In the genomic region with DNA sequence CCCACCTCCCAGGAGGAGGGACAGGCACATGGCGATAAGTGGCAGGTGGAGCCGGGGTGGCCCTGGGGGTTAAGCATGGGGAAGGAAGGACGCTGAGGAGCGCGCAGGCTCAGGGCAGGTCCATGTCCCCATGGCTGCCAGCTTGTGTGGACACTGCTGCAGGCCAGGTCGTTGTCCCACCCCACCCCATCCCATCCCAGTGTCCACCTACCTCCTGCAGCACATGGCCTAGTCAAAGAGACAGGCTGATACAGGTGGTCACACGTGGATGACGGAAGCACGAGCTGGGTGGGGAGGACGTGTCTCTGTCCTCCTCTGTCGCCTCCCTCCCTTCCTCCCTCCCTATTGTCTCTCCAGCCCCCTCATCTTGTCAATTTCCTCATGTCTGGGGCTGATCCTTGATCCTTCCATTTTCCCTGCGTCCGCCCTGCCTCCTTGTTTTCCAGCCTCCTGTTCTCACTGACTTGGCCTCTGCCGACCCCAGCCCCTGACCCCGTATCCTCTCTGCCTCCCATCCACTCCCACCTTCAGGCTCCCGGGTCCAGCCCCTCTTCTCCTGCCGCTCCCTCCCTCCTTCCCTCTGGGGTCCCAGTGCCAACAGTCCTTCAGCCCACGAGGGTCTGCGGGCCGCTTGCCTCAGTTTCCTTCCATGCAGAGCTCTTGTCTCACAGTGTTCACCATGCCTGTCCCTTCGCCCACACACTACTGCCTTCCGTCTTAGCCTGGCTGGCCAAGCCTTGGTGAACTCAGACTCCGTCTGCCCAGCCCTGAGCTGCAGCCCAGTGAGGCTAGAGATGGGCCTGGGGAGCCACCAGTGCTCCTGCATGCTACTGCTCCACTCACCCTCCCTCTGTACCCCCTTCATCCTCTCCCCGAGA, we compare ENCODE assay signal across 22 cellular contexts. TPM values are rescaled to one million over a fixed set of nuclear protein-coding genes. Genes with fewer than 3 reads are reported as not detected.
DNase-seq lines count a peak whose midpoint lies in the region; ATAC-seq and TF ChIP-seq lines count a peak whose summit lies in the region.
"Had no signal": no experiment of that assay in that cellular context is flagged by ENCODE, and none has a peak within 500 bp of the region (broad histone marks: within the 10 kb centered on the region; RNA-seq: fewer than 3 reads in every experiment).

No MANE protein-coding gene starts in this region.

- no peak for DNase-seq in activated CD8-positive, alpha-beta T cell treated with anti-CD3 and anti-CD28 coated beads, Interleukin-2, amount 10 ng/mL, durations not matched to agents 7 days and 5 days
- no peak for DNase-seq in activated CD8-positive, alpha-beta T cell treated with anti-CD3 and anti-CD28 coated beads for 36 hours
- peak in 1 of 2 donors; percentile 25 for DNase-seq in activated naive CD4-positive, alpha-beta T cell treated with anti-CD3 and anti-CD28 coated beads, Interleukin-2, amount 50 U/mL, for 72 hours (ENCODE audit: low spot score in 2 of 2)
- no peak for DNase-seq in immature natural killer cell
- DNase-seq in sciatic nerve (ENCODE audit: low spot score): peak; percentile 50
- DNase-seq in activated CD4-positive, CD25-positive, alpha-beta regulatory T cell (lab: John Stamatoyannopoulos, UW): no peak
- DNase-seq in HPDE6-E6E7 (ENCODE audit: extremely low spot score): no peak
- DNase-seq: 8988T; activated CD4-positive, alpha-beta T cell treated with anti-CD3 and anti-CD28 coated beads for 4 hours; activated CD8-positive, alpha-beta memory T cell treated with anti-CD3 and anti-CD28 coated beads, Interleukin-2, amount 50 U/mL, for 48 hours; COR-L47; H9; hippocampal formation; islet precursor cell; mesendoderm; NCI-H1105 treated with DMSO at 0.1 percent for 48 hours; NCI-H510A treated with DMSO at 0.1 percent for 48 hours; stimulated activated naive CD4-positive, alpha-beta T cell treated with Interleukin-2 at 50 U/mL for 16 hours; SW 1271 had no signal

- POLR2A ChIA-PET in activated CD8-positive, alpha-beta T cell treated with anti-CD3 and anti-CD28 coated beads, Interleukin-2, amount 10 ng/mL, durations not matched to agents 7 days and 5 days (lab: Charles Lee): no interaction called here
- POLR2A ChIA-PET in activated CD8-positive, alpha-beta T cell treated with anti-CD3 and anti-CD28 coated beads for 36 hours (lab: Charles Lee): interaction anchor here (1.1 kb wide), 1 partner anchor 8 kb away, joined by 5 read pairs; no protein-coding TSS in a partner anchor

- CTCF ChIA-PET in activated CD8-positive, alpha-beta T cell treated with anti-CD3 and anti-CD28 coated beads, Interleukin-2, amount 10 ng/mL, durations not matched to agents 7 days and 5 days (lab: Charles Lee): no interaction called here
- CTCF ChIA-PET in activated CD8-positive, alpha-beta T cell treated with anti-CD3 and anti-CD28 coated beads for 36 hours (lab: Charles Lee): no interaction called here

- H3K9me3 Mint-ChIP-seq in activated CD8-positive, alpha-beta T cell treated with anti-CD3 and anti-CD28 coated beads, Interleukin-2, amount 10 ng/mL, durations not matched to agents 7 days and 5 days (ENCODE audit: insufficient read depth): no peaks in the 10 kb centered on the region
- no peaks in the 10 kb centered on the region for H3K9me3 Mint-ChIP-seq in activated CD8-positive, alpha-beta T cell treated with anti-CD3 and anti-CD28 coated beads for 36 hours
- peaks cover 0 to 5% of the 10 kb centered on the region in 2 donors for H3K9me3 Mint-ChIP-seq in activated naive CD4-positive, alpha-beta T cell treated with anti-CD3 and anti-CD28 coated beads, Interleukin-2, amount 50 U/mL, for 72 hours
- peaks cover 0 to 1% (median 0%) of the 10 kb centered on the region in 6 donors for H3K9me3 Mint-ChIP-seq in immature natural killer cell
- H3K9me3 Mint-ChIP-seq: H9, type B pancreatic cell had no signal

- H3K36me3 Mint-ChIP-seq in activated CD8-positive, alpha-beta T cell treated with anti-CD3 and anti-CD28 coated beads, Interleukin-2, amount 10 ng/mL, durations not matched to agents 7 days and 5 days (ENCODE audit: low read depth): peaks cover 71% of the 10 kb centered on the region
- peaks cover 42% of the 10 kb centered on the region for H3K36me3 Mint-ChIP-seq in activated CD8-positive, alpha-beta T cell treated with anti-CD3 and anti-CD28 coated beads for 36 hours (ENCODE audit: low read depth)
- peaks cover 18 to 25% of the 10 kb centered on the region in 2 donors for H3K36me3 Mint-ChIP-seq in activated naive CD4-positive, alpha-beta T cell treated with anti-CD3 and anti-CD28 coated beads, Interleukin-2, amount 50 U/mL, for 72 hours
- peaks cover 3 to 30% (median 12%) of the 10 kb centered on the region in 3 donors for H3K36me3 Mint-ChIP-seq in immature natural killer cell

- peaks cover under 1% of the 10 kb centered on the region for H3K4me1 Mint-ChIP-seq in activated CD8-positive, alpha-beta T cell treated with anti-CD3 and anti-CD28 coated beads, Interleukin-2, amount 10 ng/mL, durations not matched to agents 7 days and 5 days (ENCODE audit: low read depth)
- H3K4me1 Mint-ChIP-seq in activated CD8-positive, alpha-beta T cell treated with anti-CD3 and anti-CD28 coated beads for 36 hours (ENCODE audit: low read depth): peaks cover 3% of the 10 kb centered on the region
- H3K4me1 Mint-ChIP-seq in immature natural killer cell: peaks cover 22 to 29% of the 10 kb centered on the region in 2 donors
- H3K4me1 Mint-ChIP-seq: H9 had no signal

- H3K27me3 Mint-ChIP-seq in activated CD8-positive, alpha-beta T cell treated with anti-CD3 and anti-CD28 coated beads, Interleukin-2, amount 10 ng/mL, durations not matched to agents 7 days and 5 days (ENCODE audit: low read depth): no peaks in the 10 kb centered on the region
- no peaks in the 10 kb centered on the region for H3K27me3 Mint-ChIP-seq in activated CD8-positive, alpha-beta T cell treated with anti-CD3 and anti-CD28 coated beads for 36 hours
- peaks cover 0 to 3% (median 1%) of the 10 kb centered on the region in 3 donors for H3K27me3 Mint-ChIP-seq in immature natural killer cell (ENCODE audit: low read depth in 3 of 3)
- H3K27me3 Mint-ChIP-seq: brain, type B pancreatic cell had no signal

- no peak for ATAC-seq in activated CD8-positive, alpha-beta T cell treated with anti-CD3 and anti-CD28 coated beads, Interleukin-2, amount 10 ng/mL, durations not matched to agents 7 days and 5 days
- ATAC-seq in activated CD8-positive, alpha-beta T cell treated with anti-CD3 and anti-CD28 coated beads for 36 hours: no peak
- no peak for ATAC-seq in activated naive CD4-positive, alpha-beta T cell treated with anti-CD3 and anti-CD28 coated beads, Interleukin-2, amount 50 U/mL, for 72 hours
- no peak for ATAC-seq in sciatic nerve
- no peak for ATAC-seq in GM21381 (IDR thresholded peaks at IDR 0.05; ENCODE audit: unreplicated experiment)

- intact Hi-C loops in activated CD8-positive, alpha-beta T cell treated with anti-CD3 and anti-CD28 coated beads for 36 hours (cut with micrococcal nuclease): no loop called here
- intact Hi-C loops in sciatic nerve (cut with DNase I): no loop called here

- no peak for TF ChIP-seq CTCF in activated CD8-positive, alpha-beta T cell treated with anti-CD3 and anti-CD28 coated beads for 36 hours (IDR thresholded peaks at IDR 0.05)

- no peak overlapping the region for H3K4me3 Mint-ChIP-seq in activated CD8-positive, alpha-beta T cell treated with anti-CD3 and anti-CD28 coated beads, Interleukin-2, amount 10 ng/mL, durations not matched to agents 7 days and 5 days
- no peak overlapping the region for H3K4me3 Mint-ChIP-seq in activated CD8-positive, alpha-beta T cell treated with anti-CD3 and anti-CD28 coated beads for 36 hours
- no peak overlapping the region for H3K4me3 Mint-ChIP-seq in immature natural killer cell
- H3K4me3 Mint-ChIP-seq: brain, H9, type B pancreatic cell had no signal

- H3K27ac Mint-ChIP-seq in activated CD8-positive, alpha-beta T cell treated with anti-CD3 and anti-CD28 coated beads, Interleukin-2, amount 10 ng/mL, durations not matched to agents 7 days and 5 days: peak overlapping the region; percentile 39
- no peak overlapping the region for H3K27ac Mint-ChIP-seq in activated CD8-positive, alpha-beta T cell treated with anti-CD3 and anti-CD28 coated beads for 36 hours
- H3K27ac Mint-ChIP-seq in activated naive CD4-positive, alpha-beta T cell treated with anti-CD3 and anti-CD28 coated beads, Interleukin-2, amount 50 U/mL, for 72 hours: peak overlapping the region; percentile 37 to 83
- H3K27ac Mint-ChIP-seq in immature natural killer cell: peak overlapping the region in 4 of 6 donors; percentile 5 to 72 (median 54)
- H3K27ac Mint-ChIP-seq: type B pancreatic cell had no signal

RNA-seq across cellular contexts. Expression of a gene that starts 15.5 kb away (rescaled TPM):
- 100 to 1,000 TPM; 252 to 255 TPM for total RNA-seq in activated CD8-positive, alpha-beta T cell treated with anti-CD3 and anti-CD28 coated beads, Interleukin-2, amount 10 ng/mL, durations not matched to agents 7 days and 5 days
- 100 to 1,000 TPM; 149 to 154 TPM for total RNA-seq in activated CD8-positive, alpha-beta T cell treated with anti-CD3 and anti-CD28 coated beads for 36 hours
- total RNA-seq in activated naive CD4-positive, alpha-beta T cell treated with anti-CD3 and anti-CD28 coated beads, Interleukin-2, amount 50 U/mL, for 72 hours: 100 to 1,000 TPM; 216 to 239 TPM
- polyA plus RNA-seq in immature natural killer cell: 100 to 1,000 TPM; 207 to 318 (median 314) TPM
- 429 TPM for total RNA-seq in sciatic nerve

RNA-seq across cellular contexts. Expression of a gene that starts 35.2 kb away (rescaled TPM):
- total RNA-seq in activated CD8-positive, alpha-beta T cell treated with anti-CD3 and anti-CD28 coated beads, Interleukin-2, amount 10 ng/mL, durations not matched to agents 7 days and 5 days: 10 to 100 TPM; 88.2 to 93.0 TPM
- 10 to 100 TPM; 54.8 to 59.0 TPM for total RNA-seq in activated CD8-positive, alpha-beta T cell treated with anti-CD3 and anti-CD28 coated beads for 36 hours
- 10 to 100 TPM; 56.6 to 77.6 TPM for total RNA-seq in activated naive CD4-positive, alpha-beta T cell treated with anti-CD3 and anti-CD28 coated beads, Interleukin-2, amount 50 U/mL, for 72 hours
- polyA plus RNA-seq in immature natural killer cell: 10 to 100 TPM; 12.6 to 71.0 (median 22.7) TPM
- 82.7 TPM for total RNA-seq in sciatic nerve
